ENCODE assay signal across 15 cellular contexts in genomic region chr2:238850096-238850495, GRCh38. TPM values are rescaled to one million over a fixed set of nuclear protein-coding genes. Genes with fewer than 3 reads are reported as not detected.
DNase-seq lines count a peak whose midpoint lies in the region; ATAC-seq and TF ChIP-seq lines count a peak whose summit lies in the region.
"Had no signal": no experiment of that assay in that cellular context is flagged by ENCODE, and none has a peak within 500 bp of the region (broad histone marks: within the 10 kb centered on the region; RNA-seq: fewer than 3 reads in every experiment).

No MANE protein-coding gene starts in this region.

- H3K27me3 Mint-ChIP-seq in H9 (ENCODE audit: low read depth) (peaks cover 92% of the 10 kb centered on the region), endodermal cell (ENCODE audit: insufficient read depth) (peaks cover 68% of the 10 kb centered on the region)

- intact Hi-C loops in right cardiac atrium (cut with DNase I) (no loop called here), cardiac septum (cut with DNase I) (no loop called here)

- no peak overlapping the region for H4K8ac ChIP-seq in H9 (replicated peaks; ENCODE audit: insufficient read length, low read depth, low read length)

- ATAC-seq in right cardiac atrium = no peak
- ATAC-seq in GM18520 (IDR thresholded peaks at IDR 0.05; ENCODE audit: unreplicated experiment) = no peak
- ATAC-seq: natural killer cell had no signal

- H3K23ac ChIP-seq in H9 (ENCODE audit: insufficient read length, low read depth, low read length) = no peak overlapping the region

- H3K36me3 ChIP-seq in osteoblast (ENCODE audit: insufficient read depth, low read length) (no peaks in the 10 kb centered on the region), endodermal cell (ENCODE audit: control insufficient read depth, insufficient read depth, low read length) (no peaks in the 10 kb centered on the region)

- H3K9me3 ChIP-seq in right cardiac atrium (ENCODE audit: control insufficient read depth, low read length) = no peaks in the 10 kb centered on the region
- H3K9me3 ChIP-seq in osteoblast (ENCODE audit: low read depth, low read length) = no peaks in the 10 kb centered on the region
- no peaks in the 10 kb centered on the region for H3K9me3 ChIP-seq in H9 (ENCODE audit: control insufficient read depth, low read depth, low read length)
- no peaks in the 10 kb centered on the region for H3K9me3 ChIP-seq in endodermal cell (ENCODE audit: control insufficient read depth, low read length)

- H3K79me2 ChIP-seq in osteoblast (ENCODE audit: insufficient read depth, low read length) = peaks cover 49% of the 10 kb centered on the region
- H3K79me2 ChIP-seq in H9 (ENCODE audit: insufficient read depth, low read length) = no peaks in the 10 kb centered on the region

- no peak overlapping the region for H4K5ac ChIP-seq in H9 (ENCODE audit: insufficient read length, low read depth, low read length)

- H3K4me2 ChIP-seq in osteoblast (ENCODE audit: insufficient read depth, low read length) (peak overlapping the region; percentile 93), H9 (ENCODE audit: insufficient read depth, insufficient read length, low read length) (no peak overlapping the region)

- H2BK12ac ChIP-seq in H9 (ENCODE audit: insufficient read length, low read depth, low read length) = no peak overlapping the region

- TF ChIP-seq CTCF in osteoblast (IDR thresholded peaks at IDR 0.05; ENCODE audit: extremely low read depth, low read depth, low read length) = no peak
- TF ChIP-seq CTCF in H9 (conservative IDR thresholded peaks at IDR 0.05) = no peak
- TF ChIP-seq CTCF in endodermal cell (conservative IDR thresholded peaks at IDR 0.05) = no peak

- H3K18ac ChIP-seq in H9 (ENCODE audit: insufficient read length, low read depth, low read length) = no peak overlapping the region

- H2AK5ac ChIP-seq in H9 (ENCODE audit: insufficient read length, low read length) = no peak overlapping the region

- 66% methylated on average over 2 of the region's 2 CpGs for WGBS in right cardiac atrium
- no CpG with 5 or more reads among the region's 2 CpGs for WGBS in H9 (ENCODE audit: extremely low coverage, insufficient read length, low lambda C conversion rate)
- WGBS in endodermal cell (ENCODE audit: insufficient coverage in 1 of 2, insufficient read length in 1 of 2), 2 experiments = 80 to 87% methylated on average over 1 to 2 of the region's 2 CpGs

- H3K27ac ChIP-seq in right cardiac atrium (ENCODE audit: low read length) (no peak overlapping the region), osteoblast (ENCODE audit: low read depth, low read length) (no peak overlapping the region), H9 (ENCODE audit: insufficient read length, low read depth, low read length) (no peak overlapping the region), endodermal cell (ENCODE audit: low read depth, low read length) (no peak overlapping the region)

- no peak overlapping the region for H3K14ac ChIP-seq in H9 (ENCODE audit: insufficient read depth, low read length)

- no peak overlapping the region for H2BK15ac ChIP-seq in H9 (ENCODE audit: low read depth, low read length)

- H3K4me3 Mint-ChIP-seq in H9 (peak overlapping the region in 1 of 2 experiments; percentile 65; a peak in 2 of 5 replicates), endodermal cell (no peak overlapping the region)
- H3K4me3 Mint-ChIP-seq: activated naive CD8-positive, alpha-beta T cell treated with anti-CD3 and anti-CD28 coated beads, Interleukin-2, amount 10 ng/mL, durations not matched to agents 7 days and 5 days; IgD-negative memory B cell; natural killer cell had no signal

- no peaks in the 10 kb centered on the region for H3K27me3 ChIP-seq in right cardiac atrium (ENCODE audit: control insufficient read depth, insufficient read depth)
- no peaks in the 10 kb centered on the region for H3K27me3 ChIP-seq in osteoblast (ENCODE audit: insufficient read depth, low read length)
- H3K27me3 ChIP-seq in H9 (ENCODE audit: insufficient read depth, low read length) = peaks cover 46% of the 10 kb centered on the region
- H3K27me3 ChIP-seq in endodermal cell (ENCODE audit: control insufficient read depth, insufficient read depth, low read length, poor library complexity, severe bottlenecking) = peaks cover 85% of the 10 kb centered on the region

- H3K4me3 ChIP-seq in right cardiac atrium (ENCODE audit: low read length) (peak overlapping the region; percentile 61), osteoblast (ENCODE audit: insufficient read depth, low read length) (peak overlapping the region; percentile 84), endodermal cell (ENCODE audit: low read length) (no peak overlapping the region)

- no peaks in the 10 kb centered on the region for H3K4me1 ChIP-seq in right cardiac atrium (ENCODE audit: control insufficient read depth, insufficient read depth, low read length)
- peaks cover 7% of the 10 kb centered on the region for H3K4me1 ChIP-seq in osteoblast (ENCODE audit: insufficient read depth, low read length)
- peaks cover 4% of the 10 kb centered on the region; the same call in 1 of the 2 replicates for H3K4me1 ChIP-seq in H9 (ENCODE audit: insufficient read depth, low read length)
- H3K4me1 ChIP-seq in endodermal cell (ENCODE audit: control insufficient read depth, insufficient read depth, low read length) = no peaks in the 10 kb centered on the region

- H3K9me3 Mint-ChIP-seq in H9 = no peaks in the 10 kb centered on the region
- H3K9me3 Mint-ChIP-seq in endodermal cell = no peaks in the 10 kb centered on the region
- H3K9me3 Mint-ChIP-seq: activated naive CD8-positive, alpha-beta T cell treated with anti-CD3 and anti-CD28 coated beads, Interleukin-2, amount 10 ng/mL, durations not matched to agents 7 days and 5 days; IgD-negative memory B cell; natural killer cell had no signal

- H3T11ph ChIP-seq in H9 (ENCODE audit: low read length) = no peak overlapping the region

- H3K79me1 ChIP-seq in H9 (ENCODE audit: insufficient read depth, low read depth, low read length, poor library complexity, severe bottlenecking) = no peaks in the 10 kb centered on the region

- H3K4ac ChIP-seq in H9 (ENCODE audit: low read depth, low read length) = no peak overlapping the region

- H2AFZ ChIP-seq in osteoblast (ENCODE audit: low read length) (no peak overlapping the region), H9 (ENCODE audit: low read length) (no peak overlapping the region)

- H3K4me1 Mint-ChIP-seq in H9 (peaks cover 12 to 17% of the 10 kb centered on the region in 2 experiments), endodermal cell (no peaks in the 10 kb centered on the region)
- H3K4me1 Mint-ChIP-seq: activated naive CD8-positive, alpha-beta T cell treated with anti-CD3 and anti-CD28 coated beads, Interleukin-2, amount 10 ng/mL, durations not matched to agents 7 days and 5 days; IgD-negative memory B cell; natural killer cell had no signal

- DNase-seq in right cardiac atrium = no peak
- no peak for DNase-seq in cardiac septum (ENCODE audit: low spot score)
- DNase-seq in fibroblast of gingiva (ENCODE audit: low read depth) = peak; percentile 9
- DNase-seq in osteoblast (ENCODE audit: insufficient read length, low spot score, missing footprints) = no peak
- DNase-seq in H9 = no peak
- DNase-seq in endodermal cell = no peak
- no peak for DNase-seq in D341Med (ENCODE audit: low spot score)
- DNase-seq: activated CD4-positive, CD25-positive, alpha-beta regulatory T cell treated with anti-CD3 and anti-CD28 coated beads, Interleukin-2, amount 50 U/mL, for 72 hours; activated naive CD8-positive, alpha-beta T cell treated with anti-CD3 and anti-CD28 coated beads, Interleukin-2, amount 10 ng/mL, durations not matched to agents 7 days and 5 days; DMS 273 treated with DMSO at 0.1 percent for 48 hours; natural killer cell; NCI-H1105 treated with DMSO at 0.1 percent for 48 hours; NCI-H345 had no signal

- H3K27ac Mint-ChIP-seq in H9 (no peak overlapping the region), endodermal cell (no peak overlapping the region)
- H3K27ac Mint-ChIP-seq: activated naive CD8-positive, alpha-beta T cell treated with anti-CD3 and anti-CD28 coated beads, Interleukin-2, amount 10 ng/mL, durations not matched to agents 7 days and 5 days; IgD-negative memory B cell; natural killer cell had no signal

- H3K56ac ChIP-seq in H9 (ENCODE audit: insufficient read length, low read depth, low read length) = no peak overlapping the region

- H3K9ac ChIP-seq in H9 (ENCODE audit: extremely low read depth, insufficient read length, low read length) = no peak overlapping the region
- H3K9ac ChIP-seq in endodermal cell (ENCODE audit: extremely low read depth, low read length, poor library complexity, severe bottlenecking) = no peak overlapping the region

- H3K36me3 Mint-ChIP-seq in H9 (ENCODE audit: insufficient read depth in 1 of 3, low read depth in 3 of 3) (no peaks in the 10 kb centered on the region), endodermal cell (ENCODE audit: low read depth) (no peaks in the 10 kb centered on the region)
- H3K36me3 Mint-ChIP-seq: activated naive CD8-positive, alpha-beta T cell treated with anti-CD3 and anti-CD28 coated beads, Interleukin-2, amount 10 ng/mL, durations not matched to agents 7 days and 5 days; natural killer cell had no signal

- no peak overlapping the region for H2BK20ac ChIP-seq in H9 (ENCODE audit: low read depth, low read length, poor library complexity, severe bottlenecking)

- H2BK5ac ChIP-seq in H9 (ENCODE audit: insufficient read length, low read length) = no peak overlapping the region

- no peak overlapping the region for H2BK120ac ChIP-seq in H9 (ENCODE audit: low read depth, low read length, poor library complexity, severe bottlenecking)

- H4K20me1 ChIP-seq in osteoblast (ENCODE audit: insufficient read depth, low read length) (no peaks in the 10 kb centered on the region), H9 (ENCODE audit: control insufficient read depth, insufficient read depth, insufficient read length) (no peaks in the 10 kb centered on the region)

- H4K91ac ChIP-seq in H9 (ENCODE audit: insufficient read length, low read depth, low read length) = no peak overlapping the region

- H3K23me2 ChIP-seq in H9 (ENCODE audit: insufficient read length, low read depth, low read length, poor library complexity, severe bottlenecking) = peaks cover 25% of the 10 kb centered on the region

RNA-seq across cellular contexts. Expression of gene TWIST2, which starts 2.2 kb away (rescaled TPM):
- total RNA-seq in right cardiac atrium (1 to 10 TPM; 3.1 to 5.5 (median 4.8) TPM), cardiac septum (0.83 TPM), osteoblast (9.4 TPM in 2 replicates), H9 (2021) (0.22 and 0.33 TPM in 2 replicates), endodermal cell (1 to 10 TPM in 1 of 2 donors, not detected in 1; 1.9 TPM)
- 6.3 TPM for polyA plus RNA-seq in right cardiac atrium
- polyA plus RNA-seq in endodermal cell (2013, experiment 1 of 2) = 1.3 TPM
- polyA plus RNA-seq in endodermal cell (2013, experiment 2 of 2) = 0.83 TPM
- total RNA-seq: activated naive CD8-positive, alpha-beta T cell treated with anti-CD3 and anti-CD28 coated beads, Interleukin-2, amount 10 ng/mL, durations not matched to agents 7 days and 5 days; natural killer cell had no signal
- polyA plus RNA-seq: IgD-negative memory B cell had no signal
